In genomic region chr14:64841121-64841611, GRCh38 we compare ENCODE assay signal across 8 cellular contexts. TPM values are rescaled to one million over a fixed set of nuclear protein-coding genes. Genes with fewer than 3 reads are reported as not detected.
A peak's percentile ranks its signal among the peaks of the same experiment; 100 is the strongest.
DNase-seq lines count a peak whose midpoint lies in the region; ATAC-seq, FAIRE-seq and TF ChIP-seq lines count a peak whose summit lies in the region.

No MANE protein-coding gene starts in this region.

- H3K4me3 ChIP-seq in RWPE2 (ENCODE audit: severe bottlenecking) (no peak overlapping the region), trophoblast cell (ENCODE audit: low read depth, low read length) (no peak overlapping the region)

- intact Hi-C loops in activated CD8-positive, alpha-beta T cell treated with anti-CD3 and anti-CD28 coated beads for 36 hours (cut with micrococcal nuclease) = no loop called here

- H3K36me3 ChIP-seq in RWPE2 (ENCODE audit: low read depth) (no peaks in the 10 kb centered on the region), trophoblast cell (ENCODE audit: control insufficient read depth in 1 of 2, insufficient read depth in 2 of 2, low read length in 2 of 2) (no peaks in the 10 kb centered on the region)

- no peak overlapping the region for H2BK120ac ChIP-seq in trophoblast cell (ENCODE audit: insufficient read depth, low read length, poor library complexity)

- H3K4me3 Mint-ChIP-seq in activated CD8-positive, alpha-beta T cell treated with anti-CD3 and anti-CD28 coated beads for 36 hours = no peak overlapping the region

- H3K9me3 ChIP-seq in RWPE2 (ENCODE audit: severe bottlenecking) (no peaks in the 10 kb centered on the region), trophoblast cell (ENCODE audit: insufficient read depth, low read depth, low read length) (no peaks in the 10 kb centered on the region)

- TF ChIP-seq CTCF in RWPE2 (IDR thresholded peaks at IDR 0.05; ENCODE audit: poor library complexity, severe bottlenecking) = peak; percentile 81
- peak; percentile 77 for TF ChIP-seq CTCF in foreskin keratinocyte (conservative IDR thresholded peaks at IDR 0.05)
- TF ChIP-seq CTCF in activated CD8-positive, alpha-beta T cell treated with anti-CD3 and anti-CD28 coated beads for 36 hours (IDR thresholded peaks at IDR 0.05) = no peak

- no peaks in the 10 kb centered on the region for H3K9me3 Mint-ChIP-seq in activated CD8-positive, alpha-beta T cell treated with anti-CD3 and anti-CD28 coated beads for 36 hours

- H3K79me1 ChIP-seq in trophoblast cell (ENCODE audit: low read length) = no peaks in the 10 kb centered on the region

- H3K23ac ChIP-seq in trophoblast cell (ENCODE audit: low read length) = no peak overlapping the region

- peak; percentile 97 for FAIRE-seq in H54 (lab: Jason Lieb, UNC)

- H3K4me1 ChIP-seq in RWPE2 (ENCODE audit: insufficient read depth, poor library complexity, severe bottlenecking) (peaks cover 11% of the 10 kb centered on the region), foreskin keratinocyte (no peaks in the 10 kb centered on the region), trophoblast cell (ENCODE audit: control insufficient read depth in 1 of 2, insufficient read depth in 2 of 2, low read length in 2 of 2) (peaks cover 0 to 2% of the 10 kb centered on the region in 2 experiments)

- H3K27ac ChIP-seq in RWPE2 (ENCODE audit: poor library complexity, severe bottlenecking) (no peak overlapping the region), foreskin keratinocyte (no peak overlapping the region), trophoblast cell (ENCODE audit: low read depth, low read length) (no peak overlapping the region)

- H4K8ac ChIP-seq in trophoblast cell (ENCODE audit: low read depth, low read length) = no peak overlapping the region

- H3K79me2 ChIP-seq in trophoblast cell (ENCODE audit: control insufficient read depth, insufficient read depth, low read length, poor library complexity) = no peaks in the 10 kb centered on the region

- no peak overlapping the region for H3K18ac ChIP-seq in trophoblast cell (ENCODE audit: low read length)

- no CpG with 5 or more reads among the region's 5 CpGs for WGBS in trophoblast cell (ENCODE audit: extremely low coverage, insufficient coverage, insufficient read length)

- no peak overlapping the region for H3K4ac ChIP-seq in trophoblast cell (ENCODE audit: low read depth, low read length)

- H3K9ac ChIP-seq in trophoblast cell (ENCODE audit: low read length) = no peak overlapping the region

- H3K36me3 Mint-ChIP-seq in activated CD8-positive, alpha-beta T cell treated with anti-CD3 and anti-CD28 coated beads for 36 hours (ENCODE audit: low read depth) = no peaks in the 10 kb centered on the region

- CTCF ChIA-PET in activated CD8-positive, alpha-beta T cell treated with anti-CD3 and anti-CD28 coated beads for 36 hours (lab: Charles Lee) = interaction anchor here (1.0 to 1.5 kb wide), 2 partner anchors 13 to 50 kb away, joined by 3 to 6 read pairs; no protein-coding TSS in a partner anchor

- H3K27me3 Mint-ChIP-seq in activated CD8-positive, alpha-beta T cell treated with anti-CD3 and anti-CD28 coated beads for 36 hours = peaks cover 22% of the 10 kb centered on the region

- no peak for TF ChIP-seq POLR2A in H54 (IDR thresholded peaks at IDR 0.05; ENCODE audit: low read depth, low read length)

- no peak overlapping the region for H2AFZ ChIP-seq in trophoblast cell (ENCODE audit: insufficient read depth, low read length, poor library complexity)

- ATAC-seq in RWPE2 (ENCODE audit: low read depth) = peak; percentile 89
- ATAC-seq in foreskin keratinocyte = peak; percentile 86
- ATAC-seq in activated CD8-positive, alpha-beta T cell treated with anti-CD3 and anti-CD28 coated beads for 36 hours = no peak

- no peak overlapping the region for H4K12ac ChIP-seq in trophoblast cell (ENCODE audit: low read depth, low read length)

- H4K91ac ChIP-seq in trophoblast cell (ENCODE audit: low read depth, low read length) = no peak overlapping the region

- DNase-seq in H54 (ENCODE audit: insufficient read length, low spot score) (peak; percentile 64), RWPE2 (ENCODE audit: low spot score) (no peak), foreskin keratinocyte (peak; percentile 47 to 74), trophoblast cell (peak; percentile 53 to 84), NCI-H1048 (lab: John Stamatoyannopoulos, UW) (no peak), OCI-M2 (lab: John Stamatoyannopoulos, UW; ENCODE audit: unreplicated experiment) (no peak), NCI-H2196 (lab: John Stamatoyannopoulos, UW; ENCODE audit: unreplicated experiment) (no peak)
- DNase-seq in activated CD8-positive, alpha-beta T cell treated with anti-CD3 and anti-CD28 coated beads for 36 hours = no peak

- no peaks in the 10 kb centered on the region for H3K4me1 Mint-ChIP-seq in activated CD8-positive, alpha-beta T cell treated with anti-CD3 and anti-CD28 coated beads for 36 hours (ENCODE audit: low read depth)

- no peak overlapping the region for H3K14ac ChIP-seq in trophoblast cell (ENCODE audit: low read length)

- no peak overlapping the region for H2BK12ac ChIP-seq in trophoblast cell (ENCODE audit: low read length)

- no peak overlapping the region for H2BK5ac ChIP-seq in trophoblast cell (ENCODE audit: low read depth, low read length, poor library complexity)

- H3K4me2 ChIP-seq in trophoblast cell (ENCODE audit: low read length) = no peak overlapping the region

- POLR2A ChIA-PET in activated CD8-positive, alpha-beta T cell treated with anti-CD3 and anti-CD28 coated beads for 36 hours (lab: Charles Lee) = no interaction called here

- H3K27ac Mint-ChIP-seq in activated CD8-positive, alpha-beta T cell treated with anti-CD3 and anti-CD28 coated beads for 36 hours = no peak overlapping the region

- H3K27me3 ChIP-seq in RWPE2 (ENCODE audit: insufficient read depth, poor library complexity, severe bottlenecking) (peaks cover 25% of the 10 kb centered on the region), foreskin keratinocyte (peaks cover 66% of the 10 kb centered on the region), trophoblast cell (ENCODE audit: insufficient read depth, low read length) (no peaks in the 10 kb centered on the region)

- no peak overlapping the region for H2AK5ac ChIP-seq in trophoblast cell (ENCODE audit: low read length)

RNA-seq across cellular contexts. Expression of gene SPTB, which starts 38.5 kb away (rescaled TPM):
- total RNA-seq in foreskin keratinocyte = 0.28 and 0.58 TPM in 2 replicates
- polyA plus RNA-seq in foreskin keratinocyte = 0.09 and 0.16 TPM in 2 replicates
- polyA plus RNA-seq in trophoblast cell (2013) = 0.03 and 0.04 TPM in 2 replicates
- total RNA-seq in activated CD8-positive, alpha-beta T cell treated with anti-CD3 and anti-CD28 coated beads for 36 hours = under 1 TPM; 0.07 to 0.27 TPM

Comparison
In these comparisons a context has a peak if more than half of its experiments do, and no peak if none do; other contexts are left out.
1. DNase-seq: peak in H54 (single experiment), foreskin keratinocyte (2 of 2) and trophoblast cell (2 of 2); none in RWPE2 (single experiment), NCI-H1048 (single experiment), OCI-M2 (single experiment), activated CD8-positive, alpha-beta T cell treated with anti-CD3 and anti-CD28 coated beads for 36 hours (single experiment) and NCI-H2196 (single experiment).